ENCODE assay signal across 1 cellular context in the genomic region with DNA sequence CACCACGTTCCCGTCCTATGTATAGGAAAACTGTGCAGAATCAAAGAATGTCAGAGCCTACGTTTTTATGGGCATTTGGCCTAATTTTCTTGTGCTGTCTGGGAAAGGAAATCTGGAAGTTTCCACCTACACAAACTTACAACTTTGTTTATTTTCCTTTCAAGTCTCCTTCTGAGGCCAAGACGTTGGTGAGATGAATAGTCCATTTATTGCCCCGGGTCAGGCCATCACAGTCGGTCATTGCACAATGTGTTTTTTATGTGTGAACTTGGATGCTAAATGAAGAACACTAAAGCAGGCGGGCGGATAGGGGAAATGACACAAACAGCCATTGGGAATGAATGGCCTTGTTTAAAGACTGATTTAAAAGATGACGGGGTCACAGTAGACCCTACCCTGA.
TF ChIP-seq lines count a peak whose summit lies in the region.

No MANE protein-coding gene starts in this region.

TF ChIP-seq in endothelial cell of umbilical vein, 7 proteins besides CTCF, POLR2A, EP300 and RAD21:
- no peak for TF ChIP-seq JUN (IDR thresholded peaks at IDR 0.05; ENCODE audit: borderline replicate concordance, insufficient read depth, insufficient read length, low read depth)
- TF ChIP-seq FOS (IDR thresholded peaks at IDR 0.05; ENCODE audit: borderline replicate concordance, insufficient read depth, low read length): no peak
- no peak for TF ChIP-seq POLR2AphosphoS5 (IDR thresholded peaks at IDR 0.05; ENCODE audit: insufficient read depth, low read depth, low read length)
- no peak for TF ChIP-seq EZH2 (IDR thresholded peaks at IDR 0.05; ENCODE audit: borderline replicate concordance, low read depth, low read length, severe bottlenecking)
- TF ChIP-seq, protein P1, sequence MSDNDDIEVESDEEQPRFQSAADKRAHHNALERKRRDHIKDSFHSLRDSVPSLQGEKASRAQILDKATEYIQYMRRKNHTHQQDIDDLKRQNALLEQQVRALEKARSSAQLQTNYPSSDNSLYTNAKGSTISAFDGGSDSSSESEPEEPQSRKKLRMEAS (IDR thresholded peaks at IDR 0.05; ENCODE audit: insufficient read depth, insufficient read length): no peak
- no peak for TF ChIP-seq GATA2 (IDR thresholded peaks at IDR 0.05; ENCODE audit: insufficient read depth, insufficient read length, low read depth, low read length)
- no peak for TF ChIP-seq MYC (IDR thresholded peaks at IDR 0.05; ENCODE audit: low read depth, low read length)
